Comparison of ENCODE assay signal across 1 cellular context in genomic region chr12:5014269-5014668, GRCh38.
TF ChIP-seq lines count a peak whose summit lies in the region.

No MANE protein-coding gene starts in this region.

TF ChIP-seq in HepG2, 621 proteins besides CTCF, POLR2A, EP300 and RAD21 (continued from another document):
- TF ChIP-seq ZNF276 (CRISPR knock-in tag; IDR thresholded peaks at IDR 0.05; ENCODE audit: low read depth) (no peak), CEBPB (IDR thresholded peaks at IDR 0.05; ENCODE audit: borderline replicate concordance, low read depth, low read length) (peak; percentile 14; the same call in 1 of the 2 replicates), ZBTB1 (CRISPR knock-in tag; IDR thresholded peaks at IDR 0.05; ENCODE audit: borderline replicate concordance) (no peak), EHMT2 (IDR thresholded peaks at IDR 0.05; ENCODE audit: borderline replicate concordance, low read depth, low read length) (no peak), ZNF230 (CRISPR knock-in tag; IDR thresholded peaks at IDR 0.05) (no peak)
